Comparison of ENCODE assay signal across 8 cellular contexts in the genomic region with DNA sequence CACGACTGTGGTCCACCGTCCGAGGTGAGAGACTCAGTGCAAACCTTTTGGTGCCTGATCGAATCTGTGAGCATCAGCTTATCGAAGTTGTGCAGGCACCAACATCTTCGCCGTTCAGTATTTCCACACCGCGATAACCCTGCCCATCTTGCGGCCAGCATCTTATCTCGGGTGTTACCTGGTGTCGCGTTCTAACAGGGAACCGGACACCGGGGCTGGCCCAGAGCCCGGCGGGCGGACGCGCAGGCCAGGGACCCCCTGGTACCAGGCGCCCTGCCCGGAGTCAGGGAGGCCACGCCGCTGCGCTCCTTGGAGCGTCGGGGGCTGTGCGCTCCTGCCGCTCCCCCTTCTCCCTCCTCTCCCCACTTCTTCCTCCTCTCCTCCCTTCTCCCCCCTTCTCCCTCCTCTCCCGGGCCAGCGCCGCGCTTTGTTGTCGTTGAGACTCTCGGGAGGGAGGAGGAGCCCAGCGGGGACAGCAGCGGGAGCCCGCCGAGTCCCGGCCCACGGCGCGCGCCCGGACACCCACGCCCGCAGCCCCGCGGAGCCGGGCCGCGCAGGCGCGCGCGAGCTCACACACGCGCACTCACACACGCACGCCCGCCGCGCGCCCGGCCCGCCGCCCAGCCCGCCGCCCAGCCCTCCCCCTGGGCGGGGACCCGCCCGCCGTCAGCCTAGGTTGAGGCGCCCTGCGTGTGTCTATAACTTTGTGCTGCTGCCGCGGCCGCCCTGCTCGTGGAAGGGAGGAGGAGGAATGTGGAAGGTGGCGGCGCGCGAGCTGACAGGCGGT.
A peak's percentile ranks its signal among the peaks of the same experiment; 100 is the strongest.
DNase-seq lines count a peak whose midpoint lies in the region; ATAC-seq and TF ChIP-seq lines count a peak whose summit lies in the region.

No MANE protein-coding gene starts in this region.

- no peak for TF ChIP-seq CTCF in retinal pigment epithelial cell (conservative IDR thresholded peaks at IDR 0.05; ENCODE audit: low read depth, low read length)

- peak overlapping the region; percentile 87 for H3K4me3 ChIP-seq in retinal pigment epithelial cell (ENCODE audit: low read length)

- peak; percentile 82 for DNase-seq in NCI-H2029 (lab: John Stamatoyannopoulos, UW)
- peak; percentile 66 for DNase-seq in T1000 (lab: John Stamatoyannopoulos, UW)
- DNase-seq in astrocyte of the hippocampus (ENCODE audit: low read depth, low spot score): peak; percentile 95
- DNase-seq in hippocampal formation (lab: John Stamatoyannopoulos, UW): peak; percentile 93 to 99
- no peak for DNase-seq in retinal pigment epithelial cell (ENCODE audit: low read depth)

- ATAC-seq in HG02623 (IDR thresholded peaks at IDR 0.05; ENCODE audit: unreplicated experiment): peak; percentile 40
- ATAC-seq in HG02884 (IDR thresholded peaks at IDR 0.05; ENCODE audit: unreplicated experiment): no peak

- TF ChIP-seq POLR2A in GM10847 (IDR thresholded peaks at IDR 0.05; ENCODE audit: extremely low read depth, insufficient read length): peak; percentile 16
